ENCODE assay signal across 30 cellular contexts in genomic region chr2:124586210-124586609, GRCh38.
"Had no signal": no experiment of that assay in that cellular context is flagged by ENCODE, and none has a peak within 500 bp of the region (broad histone marks: within the 10 kb centered on the region; RNA-seq: fewer than 3 reads in every experiment).

No MANE protein-coding gene starts in this region.

- DNase-seq: activated effector memory CD4-positive, alpha-beta T cell treated with anti-CD3 and anti-CD28 coated beads, Interleukin-2, amount 50 U/mL, for 16 hours; activated effector memory CD4-positive, alpha-beta T cell treated with Interleukin-2 at 50 U/mL for 16 hours; activated gamma-delta T cell; activated gamma-delta T cell treated with Interleukin-2 at 50 U/mL for 16 hours; activated naive CD4-positive, alpha-beta T cell; activated naive CD4-positive, alpha-beta T cell treated with anti-CD3 and anti-CD28 coated beads for 36 hours; activated naive CD4-positive, alpha-beta T cell treated with anti-CD3 and anti-CD28 coated beads, Interleukin-2, amount 10 ng/mL, durations not matched to agents 7 days and 5 days; activated naive CD4-positive, alpha-beta T cell treated with anti-CD3 and anti-CD28 coated beads, Interleukin-2, amount 50 U/mL, for 16 hours; activated naive CD4-positive, alpha-beta T cell treated with Interleukin-2 at 50 U/mL for 16 hours; activated naive CD8-positive, alpha-beta T cell treated with anti-CD3 and anti-CD28 coated beads for 36 hours; activated naive CD8-positive, alpha-beta T cell treated with anti-CD3 and anti-CD28 coated beads, Interleukin-2, amount 10 ng/mL, durations not matched to agents 7 days and 5 days; activated naive CD8-positive, alpha-beta T cell treated with anti-CD3 and anti-CD28 coated beads, Interleukin-2, amount 50 U/mL, for 24 hours; activated T-cell treated with anti-CD3 and anti-CD28 coated beads, Interleukin-2, amount 50 U/mL, for 1 hour; activated T-cell treated with anti-CD3 and anti-CD28 coated beads, Interleukin-2, amount 50 U/mL, for 24 hours; activated T-cell treated with anti-CD3 and anti-CD28 coated beads, Interleukin-2, amount 50 U/mL, for 4 hours; activated T-cell treated with anti-CD3 and anti-CD28 coated beads, Interleukin-2, amount 50 U/mL, for 48 hours; activated T-cell treated with anti-CD3 and anti-CD28 coated beads, Interleukin-2, amount 50 U/mL, for 72 hours; adrenal gland; amniotic stem cell; amygdala; anterior cingulate cortex; aorta; body of pancreas; brain microvascular endothelial cell; caudate nucleus; central memory CD4-positive, alpha-beta T cell; cerebellar nuclear complex had no signal

- H3K27ac ChIP-seq: adrenal gland, ascending aorta, body of pancreas, brain microvascular endothelial cell, breast epithelium, cardiac muscle cell had no signal

- H3K36me3 ChIP-seq: adrenal gland, ascending aorta, brain microvascular endothelial cell, breast epithelium, cardiac muscle cell had no signal

- H3K9me3 ChIP-seq: adrenal gland, ascending aorta, body of pancreas, breast epithelium had no signal

- H3K27me3 ChIP-seq: adrenal gland, ascending aorta, body of pancreas, brain microvascular endothelial cell, breast epithelium, cardiac muscle cell had no signal

- H3K4me3 ChIP-seq: adrenal gland, ascending aorta, body of pancreas, breast epithelium, cardiac muscle cell had no signal

- H3K4me1 ChIP-seq: adrenal gland, ascending aorta, body of pancreas, breast epithelium had no signal
